In genomic region chr14:67619446-67620216, GRCh38 we compare ENCODE assay signal across 1 cellular context.
TF ChIP-seq lines count a peak whose summit lies in the region.

ARG2 (plus strand) TSS chr14:67619920; CDS start chr14:67619978, 58 bp downstream.

TF ChIP-seq in HepG2, 621 proteins besides CTCF, POLR2A, EP300 and RAD21 (continued from another document and continues in another):
- TF ChIP-seq ESRRA (CRISPR knock-in tag; IDR thresholded peaks at IDR 0.05; ENCODE audit: low read depth): 0 out of 2 replicates have a peak, but pooled peaks have one; percentile 48
- TF ChIP-seq E2F2 (CRISPR knock-in tag; IDR thresholded peaks at IDR 0.05; ENCODE audit: borderline replicate concordance): no peak
- no peak for TF ChIP-seq ZFP36L2 (CRISPR knock-in tag; IDR thresholded peaks at IDR 0.05)
- peak; percentile 41; the same call in 1 of the 2 replicates for TF ChIP-seq RARA (CRISPR knock-in tag; IDR thresholded peaks at IDR 0.05)
- TF ChIP-seq ZNF713 (CRISPR knock-in tag; IDR thresholded peaks at IDR 0.05): no peak
- no peak for TF ChIP-seq KDM6A (CRISPR knock-in tag; IDR thresholded peaks at IDR 0.05; ENCODE audit: low read depth)
- peak; percentile 91; the same call in 1 of the 2 replicates for TF ChIP-seq ARID4A (CRISPR knock-in tag; IDR thresholded peaks at IDR 0.05; ENCODE audit: borderline replicate concordance)
- TF ChIP-seq ZSCAN22 (CRISPR knock-in tag; IDR thresholded peaks at IDR 0.05): no peak
- peak; percentile 85 for TF ChIP-seq HINFP (CRISPR knock-in tag; IDR thresholded peaks at IDR 0.05; ENCODE audit: low read depth)
- no peak for TF ChIP-seq SMC3 (IDR thresholded peaks at IDR 0.05; ENCODE audit: low read length)
- peak; percentile 49; the same call in 1 of the 2 replicates for TF ChIP-seq ZFP1 (CRISPR knock-in tag; IDR thresholded peaks at IDR 0.05)
- no peak for TF ChIP-seq ATF6 (CRISPR knock-in tag; conservative IDR thresholded peaks at IDR 0.05)
- TF ChIP-seq ZNF773 (CRISPR knock-in tag; IDR thresholded peaks at IDR 0.05; ENCODE audit: borderline replicate concordance): no peak
- TF ChIP-seq ZNF264 (CRISPR knock-in tag; IDR thresholded peaks at IDR 0.05): 0 out of 2 replicates have a peak, but pooled peaks have one; percentile 2
- TF ChIP-seq ZFP37 (CRISPR knock-in tag; IDR thresholded peaks at IDR 0.05; ENCODE audit: borderline replicate concordance): no peak
- no peak; the same call in 1 of the 2 replicates for TF ChIP-seq NR1H2 (CRISPR knock-in tag; IDR thresholded peaks at IDR 0.05; ENCODE audit: borderline replicate concordance, low read depth)
- TF ChIP-seq ZNF850 (CRISPR knock-in tag; conservative IDR thresholded peaks at IDR 0.05): peak; percentile 47; the same call in 1 of the 2 replicates
- no peak for TF ChIP-seq SIN3B (IDR thresholded peaks at IDR 0.05; ENCODE audit: low read length)
- TF ChIP-seq ZNF292 (CRISPR knock-in tag; IDR thresholded peaks at IDR 0.05; ENCODE audit: borderline replicate concordance, low read depth): peak; percentile 45; the same call in 1 of the 2 replicates
- TF ChIP-seq NFATC3 (CRISPR knock-in tag; IDR thresholded peaks at IDR 0.05): no peak
- TF ChIP-seq ZSCAN20 (CRISPR knock-in tag; IDR thresholded peaks at IDR 0.05; ENCODE audit: borderline replicate concordance): no peak
- TF ChIP-seq ZNF251 (CRISPR knock-in tag; IDR thresholded peaks at IDR 0.05): no peak
- TF ChIP-seq HOXA3 (CRISPR knock-in tag; IDR thresholded peaks at IDR 0.05): peak; percentile 99
- peak; percentile 51; the same call in 1 of the 2 replicates for TF ChIP-seq ZNF451 (CRISPR knock-in tag; IDR thresholded peaks at IDR 0.05)
- no peak for TF ChIP-seq CCAR2 (optimal IDR thresholded peaks at IDR 0.05; ENCODE audit: low read depth, low read length)
- no peak for TF ChIP-seq ZNF552 (CRISPR knock-in tag; IDR thresholded peaks at IDR 0.05; ENCODE audit: borderline replicate concordance)
- no peak for TF ChIP-seq MAFK (conservative IDR thresholded peaks at IDR 0.05 in 1 of 2, IDR thresholded peaks at IDR 0.05 in 1 of 2; ENCODE audit: low read length in 2 of 2)
- peak; percentile 79; the same call in 1 of the 2 replicates for TF ChIP-seq IRF2 (CRISPR knock-in tag; IDR thresholded peaks at IDR 0.05)
- 0 out of 2 replicates have a peak, but pooled peaks have one; percentile 32 for TF ChIP-seq ZFP90 (CRISPR knock-in tag; IDR thresholded peaks at IDR 0.05; ENCODE audit: borderline replicate concordance)
- peak; percentile 47; the same call in 1 of the 2 replicates for TF ChIP-seq MNT (IDR thresholded peaks at IDR 0.05)
- TF ChIP-seq ZNF670 (CRISPR knock-in tag; IDR thresholded peaks at IDR 0.05; ENCODE audit: borderline replicate concordance): 0 out of 2 replicates have a peak, but pooled peaks have one; percentile 54
- TF ChIP-seq ZNF674 (CRISPR knock-in tag; IDR thresholded peaks at IDR 0.05; ENCODE audit: low read depth): no peak
- peak; percentile 83 for TF ChIP-seq PTBP1 (IDR thresholded peaks at IDR 0.05; ENCODE audit: low read depth, low read length, poor library complexity, severe bottlenecking)
- TF ChIP-seq ZNF34 (CRISPR knock-in tag; IDR thresholded peaks at IDR 0.05; ENCODE audit: borderline replicate concordance): no peak
- no peak for TF ChIP-seq ARNT (IDR thresholded peaks at IDR 0.05)
- TF ChIP-seq ZNF350 (CRISPR knock-in tag; IDR thresholded peaks at IDR 0.05; ENCODE audit: borderline replicate concordance, low read depth): peak; percentile 78
- no peak; the same call in 1 of the 2 replicates for TF ChIP-seq ZSCAN31 (CRISPR knock-in tag; IDR thresholded peaks at IDR 0.05; ENCODE audit: low read depth)
- TF ChIP-seq ZSCAN5A (CRISPR knock-in tag; IDR thresholded peaks at IDR 0.05; ENCODE audit: borderline replicate concordance): no peak
- no peak for TF ChIP-seq TEAD2 (CRISPR knock-in tag; IDR thresholded peaks at IDR 0.05)
- TF ChIP-seq KAT2B (IDR thresholded peaks at IDR 0.05; ENCODE audit: borderline replicate concordance, low read depth, low read length): no peak
- peak; percentile 82 for TF ChIP-seq THAP11 (CRISPR knock-in tag; IDR thresholded peaks at IDR 0.05)
- peak; percentile 61 for TF ChIP-seq ZNF18 (CRISPR knock-in tag; IDR thresholded peaks at IDR 0.05; ENCODE audit: insufficient replicate concordance)
- TF ChIP-seq ZNF574 (CRISPR knock-in tag; IDR thresholded peaks at IDR 0.05): peak; percentile 72
- TF ChIP-seq ADNP (CRISPR knock-in tag; IDR thresholded peaks at IDR 0.05): no peak
- TF ChIP-seq NR2F2 (IDR thresholded peaks at IDR 0.05; ENCODE audit: borderline replicate concordance, low read depth): no peak
- TF ChIP-seq ZFP62 (CRISPR knock-in tag; IDR thresholded peaks at IDR 0.05): no peak
- TF ChIP-seq ZBTB34 (CRISPR knock-in tag; IDR thresholded peaks at IDR 0.05): no peak
- no peak for TF ChIP-seq GTF3A (CRISPR knock-in tag; conservative IDR thresholded peaks at IDR 0.05)
- TF ChIP-seq GPN1 (CRISPR knock-in tag; IDR thresholded peaks at IDR 0.05; ENCODE audit: borderline replicate concordance): no peak
